ENCODE assay signal across 20 cellular contexts in genomic region chr21:15638856-15639549, GRCh38.
A peak's percentile ranks its signal among the peaks of the same experiment; 100 is the strongest.
DNase-seq lines count a peak whose midpoint lies in the region; ATAC-seq, FAIRE-seq and TF ChIP-seq lines count a peak whose summit lies in the region.
"Had no signal": no experiment of that assay in that cellular context is flagged by ENCODE, and none has a peak within 500 bp of the region (broad histone marks: within the 10 kb centered on the region; RNA-seq: fewer than 3 reads in every experiment).

No MANE protein-coding gene starts in this region.

- no peaks in the 10 kb centered on the region for H3K79me2 ChIP-seq in astrocyte (ENCODE audit: insufficient read depth, low read length)

- H3K9me3 Mint-ChIP-seq in astrocyte (ENCODE audit: unreplicated experiment) (no peaks in the 10 kb centered on the region), mesothelial cell of epicardium (peaks cover 3% of the 10 kb centered on the region)
- H3K9me3 Mint-ChIP-seq: activated B cell treated with CpG ODN at 0.5 μM for 24 hours had no signal

- no peaks in the 10 kb centered on the region for H4K20me1 ChIP-seq in astrocyte (ENCODE audit: insufficient read depth, low read length)

- no peak overlapping the region for H3K27ac ChIP-seq in astrocyte (ENCODE audit: low read depth, low read length)
- no peak overlapping the region for H3K27ac ChIP-seq in foreskin keratinocyte
- H3K27ac ChIP-seq: C4-2B, colonic mucosa, vagina had no signal

- H3K27me3 Mint-ChIP-seq in astrocyte (ENCODE audit: low read depth, unreplicated experiment) (peaks cover 4% of the 10 kb centered on the region), mesothelial cell of epicardium (ENCODE audit: low read depth) (no peaks in the 10 kb centered on the region)
- H3K27me3 Mint-ChIP-seq: activated B cell treated with CpG ODN at 0.5 μM for 24 hours; activated CD8-positive, alpha-beta memory T cell treated with anti-CD3 and anti-CD28 coated beads, Interleukin-2, amount 10 ng/mL, durations not matched to agents 7 days and 5 days had no signal

- no peaks in the 10 kb centered on the region for H3K9me3 ChIP-seq in astrocyte (ENCODE audit: insufficient read depth, low read depth, low read length)
- H3K9me3 ChIP-seq: colonic mucosa, vagina had no signal

- no peak for FAIRE-seq in astrocyte (lab: Jason Lieb, UNC)
- FAIRE-seq: GM12878 had no signal

- H3K4me1 ChIP-seq in astrocyte (ENCODE audit: insufficient read depth, low read length) (no peaks in the 10 kb centered on the region), foreskin keratinocyte (no peaks in the 10 kb centered on the region)
- H3K4me1 ChIP-seq: colonic mucosa had no signal

- H3K27me3 ChIP-seq in astrocyte (ENCODE audit: insufficient read depth, low read length) = no peaks in the 10 kb centered on the region
- H3K27me3 ChIP-seq in foreskin keratinocyte = no peaks in the 10 kb centered on the region
- H3K27me3 ChIP-seq: colonic mucosa, vagina had no signal

- H3K4me2 ChIP-seq in astrocyte (ENCODE audit: low read length) = no peak overlapping the region

- H2AFZ ChIP-seq in astrocyte (ENCODE audit: low read depth, low read length) = no peak overlapping the region

- no peak overlapping the region for H3K9ac ChIP-seq in astrocyte (ENCODE audit: low read length)

- no peak overlapping the region for H3K4me3 ChIP-seq in astrocyte (ENCODE audit: insufficient read depth, low read depth, low read length)
- H3K4me3 ChIP-seq: colonic mucosa, GM12878, vagina had no signal

- ATAC-seq in foreskin keratinocyte = peak; percentile 81
- no peak for ATAC-seq in HG03354 (IDR thresholded peaks at IDR 0.05; ENCODE audit: poor library complexity, severe bottlenecking, unreplicated experiment)
- no peak for ATAC-seq in GM21390 (IDR thresholded peaks at IDR 0.05; ENCODE audit: unreplicated experiment)
- ATAC-seq: activated CD8-positive, alpha-beta memory T cell treated with anti-CD3 and anti-CD28 coated beads, Interleukin-2, amount 10 ng/mL, durations not matched to agents 7 days and 5 days; GM12878 had no signal

- H3K4me3 Mint-ChIP-seq in astrocyte (ENCODE audit: unreplicated experiment) (no peak overlapping the region), mesothelial cell of epicardium (no peak overlapping the region)
- H3K4me3 Mint-ChIP-seq: activated B cell treated with CpG ODN at 0.5 μM for 24 hours; activated CD8-positive, alpha-beta memory T cell treated with anti-CD3 and anti-CD28 coated beads, Interleukin-2, amount 10 ng/mL, durations not matched to agents 7 days and 5 days had no signal

- H3K27ac Mint-ChIP-seq in astrocyte (ENCODE audit: unreplicated experiment) = no peak overlapping the region
- peak overlapping the region; percentile 3 for H3K27ac Mint-ChIP-seq in mesothelial cell of epicardium
- H3K27ac Mint-ChIP-seq: activated B cell treated with CpG ODN at 0.5 μM for 24 hours; activated CD8-positive, alpha-beta memory T cell treated with anti-CD3 and anti-CD28 coated beads, Interleukin-2, amount 10 ng/mL, durations not matched to agents 7 days and 5 days had no signal

- no peaks in the 10 kb centered on the region for H3K36me3 ChIP-seq in astrocyte (ENCODE audit: insufficient read depth, low read length)
- H3K36me3 ChIP-seq: colonic mucosa, vagina had no signal

- no peak for TF ChIP-seq CTCF in astrocyte (IDR thresholded peaks at IDR 0.05; ENCODE audit: insufficient read depth, low read depth, low read length)
- no peak for TF ChIP-seq CTCF in foreskin keratinocyte (conservative IDR thresholded peaks at IDR 0.05)
- no peak for TF ChIP-seq CTCF in mesothelial cell of epicardium (IDR thresholded peaks at IDR 0.05; ENCODE audit: unreplicated experiment)

- DNase-seq in astrocyte (ENCODE audit: low read depth) (peak; percentile 44), foreskin keratinocyte (peak in 1 of 2 donors; percentile 70), mesothelial cell of epicardium (ENCODE audit: low spot score in 2 of 2, unreplicated experiment in 2 of 2) (no peak), DMS53 treated with DMSO at 0.1 percent for 48 hours (lab: John Stamatoyannopoulos, UW; ENCODE audit: unreplicated experiment) (no peak), GM19240 (ENCODE audit: insufficient read length, low spot score) (no peak)
- DNase-seq: activated B cell treated with CpG ODN at 0.5 μM for 24 hours; activated CD8-positive, alpha-beta memory T cell treated with anti-CD3 and anti-CD28 coated beads, Interleukin-2, amount 10 ng/mL, durations not matched to agents 7 days and 5 days; activated naive CD4-positive, alpha-beta T cell treated with anti-CD3 and anti-CD28 coated beads, Interleukin-2, amount 50 U/mL, for 16 hours; colonic mucosa; DND-41; KBM-7; NCI-H1436 treated with DMSO at 0.1 percent for 48 hours; NCI-H446 treated with DMSO at 0.1 percent for 48 hours; OCI-M1; stimulated activated CD4-positive, alpha-beta T cell treated with anti-CD3 and anti-CD28 coated beads, Interleukin-2, amount 100 ng/mL, for 48 hours had no signal

- H3K4me1 Mint-ChIP-seq in astrocyte (ENCODE audit: low read depth, unreplicated experiment) (peaks cover 4% of the 10 kb centered on the region), mesothelial cell of epicardium (peaks cover 45% of the 10 kb centered on the region)
- H3K4me1 Mint-ChIP-seq: activated B cell treated with CpG ODN at 0.5 μM for 24 hours; activated CD8-positive, alpha-beta memory T cell treated with anti-CD3 and anti-CD28 coated beads, Interleukin-2, amount 10 ng/mL, durations not matched to agents 7 days and 5 days had no signal

- H3K36me3 Mint-ChIP-seq in astrocyte (ENCODE audit: low read depth, unreplicated experiment) (no peaks in the 10 kb centered on the region), mesothelial cell of epicardium (no peaks in the 10 kb centered on the region)
- H3K36me3 Mint-ChIP-seq: activated CD8-positive, alpha-beta memory T cell treated with anti-CD3 and anti-CD28 coated beads, Interleukin-2, amount 10 ng/mL, durations not matched to agents 7 days and 5 days had no signal
